In genomic region chr14:101220921-101221510, GRCh38 we compare ENCODE assay signal across 16 cellular contexts.
"Had no signal": no experiment of that assay in that cellular context is flagged by ENCODE, and none has a peak within 500 bp of the region (broad histone marks: within the 10 kb centered on the region; RNA-seq: fewer than 3 reads in every experiment).

No MANE protein-coding gene starts in this region.

- H3K27me3 ChIP-seq: brain microvascular endothelial cell, tibial nerve had no signal

- H3K79me2 ChIP-seq: parathyroid adenoma had no signal

- H3K9ac ChIP-seq: parathyroid adenoma had no signal

- H2AFZ ChIP-seq: parathyroid adenoma had no signal

- H3K36me3 Mint-ChIP-seq: activated naive CD8-positive, alpha-beta T cell; stimulated activated memory B cell treated with anti-CD40 and anti-IgM and Interleukin-4, amounts not matched to agents 10 μg/mL and 1 μg/mL and 100 μg/mL, for 72 hours had no signal

- H3K27ac Mint-ChIP-seq: activated naive CD8-positive, alpha-beta T cell; activated T-cell treated with anti-CD3 and anti-CD28 coated beads, Interleukin-2, amount 50 U/mL, for 24 hours; stimulated activated memory B cell treated with anti-CD40 and anti-IgM and Interleukin-4, amounts not matched to agents 10 μg/mL and 1 μg/mL and 100 μg/mL, for 72 hours had no signal

- H3K4me1 ChIP-seq: parathyroid adenoma, spleen, tibial nerve had no signal

- H3K4me3 Mint-ChIP-seq: activated naive CD8-positive, alpha-beta T cell; activated T-cell treated with anti-CD3 and anti-CD28 coated beads, Interleukin-2, amount 50 U/mL, for 24 hours; stimulated activated memory B cell treated with anti-CD40 and anti-IgM and Interleukin-4, amounts not matched to agents 10 μg/mL and 1 μg/mL and 100 μg/mL, for 72 hours had no signal

- ATAC-seq: stimulated activated memory B cell treated with anti-CD40 and anti-IgM and Interleukin-4, amounts not matched to agents 10 μg/mL and 1 μg/mL and 100 μg/mL, for 72 hours had no signal

- H3K27ac ChIP-seq: brain microvascular endothelial cell, parathyroid adenoma, SK-N-MC, spleen, tibial nerve, VCaP had no signal

- H3K4me3 ChIP-seq: SK-N-MC, spleen, tibial nerve had no signal

- DNase-seq: activated gamma-delta T cell; activated T-cell treated with anti-CD3 and anti-CD28 coated beads, Interleukin-2, amount 50 U/mL, for 24 hours; amygdala; brain microvascular endothelial cell; cerebellar nuclear complex; hypothalamus; mammary epithelial cell; spleen; stimulated activated CD4-positive, alpha-beta T cell treated with anti-CD3 and anti-CD28 coated beads, Interleukin-1b, Interleukin-23, amount 100 ng/mL, for 48 hours; T-helper 1 cell had no signal

- H3K4me1 Mint-ChIP-seq: stimulated activated memory B cell treated with anti-CD40 and anti-IgM and Interleukin-4, amounts not matched to agents 10 μg/mL and 1 μg/mL and 100 μg/mL, for 72 hours had no signal
